ENCODE assay signal across 8 cellular contexts in genomic region chr17:78129385-78130079, GRCh38. TPM values are rescaled to one million over a fixed set of nuclear protein-coding genes. Genes with fewer than 3 reads are reported as not detected.
DNase-seq lines count a peak whose midpoint lies in the region; ATAC-seq and TF ChIP-seq lines count a peak whose summit lies in the region.

No MANE protein-coding gene starts in this region.

- peaks cover 21% of the 10 kb centered on the region for H3K27me3 Mint-ChIP-seq in H9 (ENCODE audit: low read depth)
- peaks cover 17% of the 10 kb centered on the region for H3K27me3 Mint-ChIP-seq in WTC11 (ENCODE audit: low read depth)
- peaks cover 18% of the 10 kb centered on the region for H3K27me3 Mint-ChIP-seq in glutamatergic neuron (ENCODE audit: unreplicated experiment)
- no peaks in the 10 kb centered on the region for H3K27me3 Mint-ChIP-seq in stimulated activated naive B cell treated with anti-CD40 and anti-IgM and Interleukin-4, amounts not matched to agents 10 μg/mL and 1 μg/mL and 100 μg/mL, for 72 hours

- peaks cover 19% of the 10 kb centered on the region for H3K23me2 ChIP-seq in H9 (ENCODE audit: insufficient read length, low read depth, low read length, poor library complexity, severe bottlenecking)

- no peak overlapping the region for H3K23ac ChIP-seq in H9 (ENCODE audit: insufficient read length, low read depth, low read length)

- WGBS in H9 (ENCODE audit: extremely low coverage, insufficient read length, low lambda C conversion rate): no CpG with 5 or more reads among the region's 3 CpGs

- no peak overlapping the region for H2BK20ac ChIP-seq in H9 (ENCODE audit: low read depth, low read length, poor library complexity, severe bottlenecking)

- no peak overlapping the region for H2BK15ac ChIP-seq in H9 (ENCODE audit: low read depth, low read length)

- H2BK5ac ChIP-seq in H9 (ENCODE audit: insufficient read length, low read length): no peak overlapping the region

- H3K18ac ChIP-seq in H9 (ENCODE audit: insufficient read length, low read depth, low read length): no peak overlapping the region

- H3K27ac Mint-ChIP-seq in H9: peak overlapping the region in 1 of 3 experiments; percentile 75; a peak in 1 of 7 replicates
- H3K27ac Mint-ChIP-seq in WTC11: no peak overlapping the region; the same call in 1 of the 2 replicates
- H3K27ac Mint-ChIP-seq in glutamatergic neuron (ENCODE audit: unreplicated experiment): no peak overlapping the region
- peak overlapping the region; percentile 98 for H3K27ac Mint-ChIP-seq in stimulated activated naive B cell treated with anti-CD40 and anti-IgM and Interleukin-4, amounts not matched to agents 10 μg/mL and 1 μg/mL and 100 μg/mL, for 72 hours

- H3K27me3 ChIP-seq in H9 (ENCODE audit: insufficient read depth, low read length): no peaks in the 10 kb centered on the region; the same call in 1 of the 2 replicates

- no peak overlapping the region for H2BK12ac ChIP-seq in H9 (ENCODE audit: insufficient read length, low read depth, low read length)

- H3K36me3 Mint-ChIP-seq in H9 (ENCODE audit: insufficient read depth in 1 of 3, low read depth in 3 of 3) (no peaks in the 10 kb centered on the region; a peak in 1 of 7 replicates), WTC11 (no peaks in the 10 kb centered on the region), glutamatergic neuron (ENCODE audit: unreplicated experiment) (peaks cover 4% of the 10 kb centered on the region)
- peaks cover 63 to 81% of the 10 kb centered on the region in 2 donors for H3K36me3 Mint-ChIP-seq in stimulated activated naive B cell treated with anti-CD40 and anti-IgM and Interleukin-4, amounts not matched to agents 10 μg/mL and 1 μg/mL and 100 μg/mL, for 72 hours

- no peak overlapping the region for H2BK120ac ChIP-seq in H9 (ENCODE audit: low read depth, low read length, poor library complexity, severe bottlenecking)

- H3K27ac ChIP-seq in H9 (ENCODE audit: insufficient read length, low read depth, low read length): no peak overlapping the region

- peaks cover 14% of the 10 kb centered on the region; the same call in 1 of the 2 replicates for H3K4me1 ChIP-seq in H9 (ENCODE audit: insufficient read depth, low read length)

- H3K9ac ChIP-seq in H9 (ENCODE audit: extremely low read depth, insufficient read length, low read length): no peak overlapping the region

- H2AK5ac ChIP-seq in H9 (ENCODE audit: insufficient read length, low read length): no peak overlapping the region

- H3K4me1 Mint-ChIP-seq in H9: peaks cover 28 to 29% of the 10 kb centered on the region in 2 experiments
- peaks cover 34% of the 10 kb centered on the region for H3K4me1 Mint-ChIP-seq in WTC11
- no peaks in the 10 kb centered on the region for H3K4me1 Mint-ChIP-seq in glutamatergic neuron (ENCODE audit: low read depth, unreplicated experiment)
- peaks cover 65 to 86% of the 10 kb centered on the region in 2 donors for H3K4me1 Mint-ChIP-seq in stimulated activated naive B cell treated with anti-CD40 and anti-IgM and Interleukin-4, amounts not matched to agents 10 μg/mL and 1 μg/mL and 100 μg/mL, for 72 hours

- TF ChIP-seq CTCF in H9 (conservative IDR thresholded peaks at IDR 0.05): no peak
- TF ChIP-seq CTCF in WTC11 (IDR thresholded peaks at IDR 0.05): no peak
- no peak for TF ChIP-seq CTCF in glutamatergic neuron (IDR thresholded peaks at IDR 0.05; ENCODE audit: partially characterized antibody, unreplicated experiment)
- TF ChIP-seq CTCF in GM13977 (IDR thresholded peaks at IDR 0.05; ENCODE audit: extremely low read depth, insufficient read depth, missing control alignments): no peak

- POLR2A ChIA-PET in WTC11 (lab: Charles Lee): interaction anchor here (0.9 kb wide), 1 partner anchor 47 kb away, joined by 3 read pairs; no protein-coding TSS in a partner anchor

- CTCF ChIA-PET in WTC11 (lab: Charles Lee): interaction anchor here (0.6 to 4.6 kb wide), 8 partner anchors 10 to 579 kb away, joined by 3 to 65 read pairs (median 5); no protein-coding TSS in a partner anchor

- H3K9me3 Mint-ChIP-seq in H9: no peaks in the 10 kb centered on the region; a peak in 2 of 5 replicates
- H3K9me3 Mint-ChIP-seq in WTC11: no peaks in the 10 kb centered on the region
- H3K9me3 Mint-ChIP-seq in glutamatergic neuron (ENCODE audit: unreplicated experiment): peaks cover 1% of the 10 kb centered on the region
- H3K9me3 Mint-ChIP-seq in stimulated activated naive B cell treated with anti-CD40 and anti-IgM and Interleukin-4, amounts not matched to agents 10 μg/mL and 1 μg/mL and 100 μg/mL, for 72 hours: no peaks in the 10 kb centered on the region

- DNase-seq in H9 (no peak), WTC11 (ENCODE audit: low spot score) (no peak), glutamatergic neuron (no peak), C1 segment of cervical spinal cord (lab: John Stamatoyannopoulos, UW) (no peak), GM13977 (ENCODE audit: low spot score) (no peak), hepatic stellate cell (ENCODE audit: low spot score) (no peak)
- DNase-seq in stimulated activated naive B cell treated with anti-CD40 and anti-IgM and Interleukin-4, amounts not matched to agents 10 μg/mL and 1 μg/mL and 100 μg/mL, for 72 hours: no peak

- no peak overlapping the region for H2AFZ ChIP-seq in H9 (ENCODE audit: low read length)

- H3K4ac ChIP-seq in H9 (ENCODE audit: low read depth, low read length): no peak overlapping the region

- no peak overlapping the region for H3T11ph ChIP-seq in H9 (ENCODE audit: low read length)

- no peaks in the 10 kb centered on the region; the same call in 1 of the 2 replicates for H3K79me2 ChIP-seq in H9 (ENCODE audit: insufficient read depth, low read length)

- H3K9me3 ChIP-seq in H9 (ENCODE audit: control insufficient read depth, low read depth, low read length): no peaks in the 10 kb centered on the region

- no peak for ATAC-seq in WTC11
- no peak for ATAC-seq in stimulated activated naive B cell treated with anti-CD40 and anti-IgM and Interleukin-4, amounts not matched to agents 10 μg/mL and 1 μg/mL and 100 μg/mL, for 72 hours (replicated peaks)
- no peak for ATAC-seq in HG03469 (IDR thresholded peaks at IDR 0.05; ENCODE audit: unreplicated experiment)

- peak overlapping the region; percentile 64 for H3K4me2 ChIP-seq in H9 (ENCODE audit: insufficient read depth, insufficient read length, low read length)

- no peaks in the 10 kb centered on the region for H4K20me1 ChIP-seq in H9 (ENCODE audit: control insufficient read depth, insufficient read depth, insufficient read length)

- no peak overlapping the region for H4K5ac ChIP-seq in H9 (ENCODE audit: insufficient read length, low read depth, low read length)

- H4K8ac ChIP-seq in H9 (replicated peaks; ENCODE audit: insufficient read length, low read depth, low read length): no peak overlapping the region

- H3K4me3 Mint-ChIP-seq in H9 (peak overlapping the region; percentile 68 to 87), WTC11 (peak overlapping the region; percentile 72), glutamatergic neuron (ENCODE audit: unreplicated experiment) (peak overlapping the region; percentile 89)
- peak overlapping the region; percentile 96 to 97 for H3K4me3 Mint-ChIP-seq in stimulated activated naive B cell treated with anti-CD40 and anti-IgM and Interleukin-4, amounts not matched to agents 10 μg/mL and 1 μg/mL and 100 μg/mL, for 72 hours

- H4K91ac ChIP-seq in H9 (ENCODE audit: insufficient read length, low read depth, low read length): no peak overlapping the region

- H3K14ac ChIP-seq in H9 (ENCODE audit: insufficient read depth, low read length): no peak overlapping the region

- in situ Hi-C loops in GM13977 (cut with MboI; ENCODE audit: low pct_unique_long_range_greater_than_20kb, low sequenced_read_pairs, unreplicated experiment): no loop called here

- no peak overlapping the region for H3K56ac ChIP-seq in H9 (ENCODE audit: insufficient read length, low read depth, low read length)

- H3K79me1 ChIP-seq in H9 (ENCODE audit: insufficient read depth, low read depth, low read length, poor library complexity, severe bottlenecking): no peaks in the 10 kb centered on the region

TF ChIP-seq in WTC11, 78 proteins besides CTCF, POLR2A, EP300 and RAD21:
- 0 out of 2 replicates have a peak, but pooled peaks have one; percentile 17 for TF ChIP-seq GABPB1 (CRISPR knock-in tag; IDR thresholded peaks at IDR 0.05)
- no peak for TF ChIP-seq PRDM15 (CRISPR knock-in tag; IDR thresholded peaks at IDR 0.05)

RNA-seq across cellular contexts. Expression of gene TMC6, which starts 1.0 kb away (rescaled TPM):
- total RNA-seq in H9 (2021): 85.7 and 86.8 TPM in 2 replicates
- total RNA-seq in WTC11 (2021): 90.9 to 120 TPM (median 93.2 TPM) in 3 replicates
- total RNA-seq in glutamatergic neuron (ENCODE audit: unreplicated experiment): 1.1 TPM

RNA-seq across cellular contexts. Expression of gene TMC8, which starts 1.0 kb away (rescaled TPM):
- 1.0 and 1.9 TPM in 2 replicates for total RNA-seq in H9 (2021)
- total RNA-seq in WTC11 (2021): 2.9 to 3.7 TPM (median 3.1 TPM) in 3 replicates
- total RNA-seq in glutamatergic neuron (ENCODE audit: unreplicated experiment): not detected

RNA-seq across cellular contexts. Expression of gene C17orf99, which starts 16.7 kb away (rescaled TPM):
- total RNA-seq in H9 (2021): not detected in 2 replicates
- total RNA-seq in WTC11 (2021): not detected in 3 replicates
- total RNA-seq in glutamatergic neuron (ENCODE audit: unreplicated experiment): not detected

RNA-seq across cellular contexts. Expression of gene SYNGR2, which starts 38.8 kb away (rescaled TPM):
- total RNA-seq in H9 (2021) (41.0 and 43.9 TPM in 2 replicates), WTC11 (2021) (47.7 to 50.3 TPM (median 50.2 TPM) in 3 replicates), glutamatergic neuron (ENCODE audit: unreplicated experiment) (3.2 TPM)

RNA-seq across cellular contexts. Expression of gene TK1, which starts 57.3 kb away (rescaled TPM):
- total RNA-seq in H9 (2021): 95.8 and 98.7 TPM in 2 replicates
- total RNA-seq in WTC11 (2021): 72.5 to 84.1 TPM (median 82.6 TPM) in 3 replicates
- 2.5 TPM for total RNA-seq in glutamatergic neuron (ENCODE audit: unreplicated experiment)

Comparison
In these comparisons a context has a peak if more than half of its experiments do, and no peak if none do; other contexts are left out.
1. RNA of gene TMC6, which starts 1.0 kb away (total RNA-seq): 90.9 to 120 TPM in WTC11 and 85.7 to 86.8 TPM in H9; 1.1 TPM in glutamatergic neuron (single experiment); every median in the first group is over 10 times any median in the second.
2. Peak in every context shown above with its lines, with median percentiles within 50 percentile points of each other: H3K4me3 Mint-ChIP-seq.